24 cellular contexts compared by ENCODE assay signal in the genomic region with DNA sequence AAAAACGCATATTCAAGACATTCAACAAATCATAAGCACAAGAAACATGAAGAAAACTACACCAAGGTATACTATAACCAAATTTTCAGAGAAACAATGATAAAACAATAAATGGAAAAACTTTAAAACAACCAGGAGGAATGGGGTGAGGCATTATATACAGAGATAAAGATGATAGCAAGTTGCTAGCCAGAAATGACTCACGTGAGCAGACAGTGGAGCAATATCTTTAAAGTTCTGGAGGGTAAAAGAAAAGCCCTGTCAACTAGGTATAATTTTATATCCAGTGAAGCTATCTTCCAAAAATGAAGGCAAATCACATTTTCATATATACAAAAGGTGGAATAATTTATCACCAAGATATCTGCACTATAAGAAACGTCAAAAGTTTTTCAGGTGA.
A peak's percentile ranks its signal among the peaks of the same experiment; 100 is the strongest.
DNase-seq lines count a peak whose midpoint lies in the region; ATAC-seq, FAIRE-seq and TF ChIP-seq lines count a peak whose summit lies in the region.
"Had no signal": no experiment of that assay in that cellular context is flagged by ENCODE, and none has a peak within 500 bp of the region (broad histone marks: within the 10 kb centered on the region; RNA-seq: fewer than 3 reads in every experiment).

No MANE protein-coding gene starts in this region.

- ATAC-seq in GM18868 (IDR thresholded peaks at IDR 0.05; ENCODE audit: unreplicated experiment) = no peak
- ATAC-seq: A549 had no signal

- no peaks in the 10 kb centered on the region for H3K4me1 Mint-ChIP-seq in activated naive CD8-positive, alpha-beta T cell treated with anti-CD3 and anti-CD28 coated beads for 36 hours

- H3K27me3 ChIP-seq in GM23248 (replicated peaks; ENCODE audit: insufficient read depth) (no peaks in the 10 kb centered on the region), vagina (no peaks in the 10 kb centered on the region)
- H3K27me3 ChIP-seq: BE2C; BLaER1 treated with 17β-estradiol and CSF1 and Interleukin-3, amounts not matched to agents 10 nM and 100 nM had no signal

- TF ChIP-seq POLR2A in vagina (IDR thresholded peaks at IDR 0.05) = no peak

- H3F3A ChIP-seq in GM23248 (ENCODE audit: insufficient read depth) = 0 out of 2 replicates have a peak, but pooled peaks cover 7% of the 10 kb centered on the region

- in situ Hi-C loops in GM23248 (cut with MboI) = no loop called here

- TF ChIP-seq CTCF in epithelial cell of esophagus (IDR thresholded peaks at IDR 0.05; ENCODE audit: insufficient read depth, low read depth, low read length, missing control alignments) (no peak), vagina (IDR thresholded peaks at IDR 0.05) (no peak)

- H3K4me3 Mint-ChIP-seq in activated naive CD8-positive, alpha-beta T cell treated with anti-CD3 and anti-CD28 coated beads for 36 hours = no peak overlapping the region
- H3K4me3 Mint-ChIP-seq: CD14-positive monocyte; CD4-positive, alpha-beta T cell; CD8-positive, alpha-beta memory T cell had no signal

- H2AFZ ChIP-seq in GM23248 = no peak overlapping the region

- H3K9me2 ChIP-seq in GM23248 (ENCODE audit: insufficient read depth) = no peaks in the 10 kb centered on the region

- H3K4me3 ChIP-seq in GM23248 (no peak overlapping the region), epithelial cell of esophagus (ENCODE audit: low read length) (no peak overlapping the region), vagina (no peak overlapping the region)
- H3K4me3 ChIP-seq: A549; BLaER1 treated with 17β-estradiol and CSF1 and Interleukin-3, amounts not matched to agents 10 nM and 100 nM had no signal

- WGBS in GM23248 (ENCODE audit: low coverage in 1 of 2, low lambda C conversion rate in 2 of 2, missing lambda C conversion rate in 2 of 2), 2 experiments = 68 to 69% methylated on average over 3 of the region's 3 CpGs

- no peak overlapping the region for H3K4me2 ChIP-seq in GM23248 (ENCODE audit: unreplicated experiment)
- H3K4me2 ChIP-seq: A549; BLaER1 treated with 17β-estradiol and CSF1 and Interleukin-3, amounts not matched to agents 10 nM and 100 nM had no signal

- H3K9me3 Mint-ChIP-seq in activated naive CD8-positive, alpha-beta T cell treated with anti-CD3 and anti-CD28 coated beads for 36 hours = no peaks in the 10 kb centered on the region
- H3K9me3 Mint-ChIP-seq: CD4-positive, alpha-beta T cell; CD8-positive, alpha-beta memory T cell had no signal

- no peak overlapping the region for H3K27ac Mint-ChIP-seq in activated naive CD8-positive, alpha-beta T cell treated with anti-CD3 and anti-CD28 coated beads for 36 hours
- H3K27ac Mint-ChIP-seq: CD14-positive monocyte; CD4-positive, alpha-beta T cell; CD8-positive, alpha-beta memory T cell had no signal

- FAIRE-seq in GM19239 (lab: Jason Lieb, UNC) = no peak
- FAIRE-seq: A549, D721Med, GM12892, H1 had no signal

- no peak overlapping the region for H3K27ac ChIP-seq in GM23248
- H3K27ac ChIP-seq in vagina = no peak overlapping the region
- H3K27ac ChIP-seq: 22Rv1; A549; BLaER1 treated with 17β-estradiol and CSF1 and Interleukin-3, amounts not matched to agents 10 nM and 100 nM had no signal

- H3K4me1 ChIP-seq in GM23248 (ENCODE audit: insufficient read depth) = peaks cover 21% of the 10 kb centered on the region
- no peaks in the 10 kb centered on the region for H3K4me1 ChIP-seq in vagina
- H3K4me1 ChIP-seq: A549, BE2C had no signal

- no peak overlapping the region for H3K9ac ChIP-seq in GM23248
- H3K9ac ChIP-seq: BLaER1 treated with 17β-estradiol and CSF1 and Interleukin-3, amounts not matched to agents 10 nM and 100 nM had no signal

- peaks cover 26% of the 10 kb centered on the region for H3K27me3 Mint-ChIP-seq in activated naive CD8-positive, alpha-beta T cell treated with anti-CD3 and anti-CD28 coated beads for 36 hours

- intact Hi-C loops in vagina (cut with DNase I) = no loop called here

- H4K20me1 ChIP-seq in GM23248 (ENCODE audit: insufficient read depth) = no peaks in the 10 kb centered on the region
- H4K20me1 ChIP-seq: BLaER1 treated with 17β-estradiol and CSF1 and Interleukin-3, amounts not matched to agents 10 nM and 100 nM had no signal

- H3K36me3 ChIP-seq in GM23248 (ENCODE audit: low read depth) = no peaks in the 10 kb centered on the region
- H3K36me3 ChIP-seq in vagina = no peaks in the 10 kb centered on the region
- H3K36me3 ChIP-seq: BE2C; BLaER1 treated with 17β-estradiol and CSF1 and Interleukin-3, amounts not matched to agents 10 nM and 100 nM had no signal

- no peaks in the 10 kb centered on the region for H3K36me3 Mint-ChIP-seq in activated naive CD8-positive, alpha-beta T cell treated with anti-CD3 and anti-CD28 coated beads for 36 hours
- H3K36me3 Mint-ChIP-seq: CD14-positive monocyte had no signal

- DNase-seq in A172 (ENCODE audit: low spot score) = peak; percentile 21
- DNase-seq in GM23248 = peak; percentile 54
- peak; percentile 36 for DNase-seq in NCI-H226
- DNase-seq in epithelial cell of esophagus (ENCODE audit: low read depth) = peak; percentile 20
- no peak for DNase-seq in activated naive CD8-positive, alpha-beta T cell treated with anti-CD3 and anti-CD28 coated beads for 36 hours
- no peak for DNase-seq in GM19239 (ENCODE audit: insufficient read length, low spot score)
- DNase-seq in vagina (ENCODE audit: extremely low spot score in 2 of 2) = no peak
- DNase-seq: ACHN; AML-193; BE2C; CD4-positive, alpha-beta T cell; CD8-positive, alpha-beta memory T cell; DMS 273 treated with DMSO at 0.1 percent for 48 hours; DMS79; H7; HCEC 1CT had no signal

- H3K9me3 ChIP-seq in GM23248 (ENCODE audit: low read depth) (no peaks in the 10 kb centered on the region), vagina (no peaks in the 10 kb centered on the region)
- H3K9me3 ChIP-seq: A549, BE2C had no signal

- no peaks in the 10 kb centered on the region for H3K79me2 ChIP-seq in GM23248 (ENCODE audit: insufficient read depth)

Comparison
In these comparisons a context has a peak if more than half of its experiments do, and no peak if none do; other contexts are left out.
1. DNase-seq: peak in A172 (single experiment), GM23248 (single experiment), NCI-H226 (single experiment) and epithelial cell of esophagus (single experiment); none in activated naive CD8-positive, alpha-beta T cell treated with anti-CD3 and anti-CD28 coated beads for 36 hours (single experiment), GM19239 (single experiment) and vagina (0 of 2).